ENCODE assay signal across 7 cellular contexts in genomic region chr10:119871881-119872609, GRCh38. TPM values are rescaled to one million over a fixed set of nuclear protein-coding genes. Genes with fewer than 3 reads are reported as not detected.
DNase-seq lines count a peak whose midpoint lies in the region; ATAC-seq and TF ChIP-seq lines count a peak whose summit lies in the region.

No MANE protein-coding gene starts in this region.

- DNase-seq in NCI-H1105 (lab: John Stamatoyannopoulos, UW): peak; percentile 13
- DNase-seq in activated CD4-positive, alpha-beta T cell treated with anti-CD3 and anti-CD28 coated beads for 24 hours (ENCODE audit: low read depth in 2 of 2): peak; percentile 16 to 34
- peak in 5 of 10 donors; percentile 14 to 56 (median 36) for DNase-seq in dorsolateral prefrontal cortex
- DNase-seq in medulla oblongata (ENCODE audit: extremely low spot score): peak; percentile 33
- peak; percentile 30 to 36 for DNase-seq in stimulated activated CD8-positive, alpha-beta memory T cell treated with anti-CD3 and anti-CD28 coated beads, Interleukin-15, amount 100 ng/mL, for 48 hours (ENCODE audit: low read depth in 2 of 2)

- TF ChIP-seq POLR2A in GM18505 (IDR thresholded peaks at IDR 0.05; ENCODE audit: borderline replicate concordance, extremely low read depth, insufficient read depth, insufficient read length): no peak

- intact Hi-C loops in dorsolateral prefrontal cortex (cut with DNase I): loop anchor here (1.0 to 5.0 kb wide), 3 partner anchors 20 to 275 kb away; partner anchors contain the start of genes SEC23IP (in 2 of the 2) and TIAL1 (in 2 of the 2)

- H3K27ac ChIP-seq in dorsolateral prefrontal cortex: peak overlapping the region in 46 of 59 donors; percentile 12 to 96 (median 91)

- no peak for TF ChIP-seq CTCF in dorsolateral prefrontal cortex (IDR thresholded peaks at IDR 0.05 in 54 of 56, conservative IDR thresholded peaks at IDR 0.05 in 2 of 56; ENCODE audit: low read depth in 1 of 56, partially characterized antibody in 56 of 56)

- ATAC-seq in GM18505 (IDR thresholded peaks at IDR 0.05; ENCODE audit: unreplicated experiment) (peak; percentile 50), HG02610 (IDR thresholded peaks at IDR 0.05; ENCODE audit: unreplicated experiment) (peak; percentile 49)

- H3K4me3 ChIP-seq in dorsolateral prefrontal cortex: peak overlapping the region; percentile 58 to 95 (median 84)

- no peaks in the 10 kb centered on the region for H3K27me3 ChIP-seq in dorsolateral prefrontal cortex

RNA-seq across cellular contexts. Expression of gene MCMBP, which starts 0.6 kb away (rescaled TPM):
- total RNA-seq in dorsolateral prefrontal cortex: 10 to 100 TPM; 16.7 to 31.5 (median 23.3) TPM

RNA-seq across cellular contexts. Expression of gene SEC23IP, which starts 20.5 kb away (rescaled TPM):
- total RNA-seq in dorsolateral prefrontal cortex: 10 to 100 TPM; 19.3 to 61.5 (median 35.0) TPM
